8 cellular contexts compared by ENCODE assay signal in the genomic region with DNA sequence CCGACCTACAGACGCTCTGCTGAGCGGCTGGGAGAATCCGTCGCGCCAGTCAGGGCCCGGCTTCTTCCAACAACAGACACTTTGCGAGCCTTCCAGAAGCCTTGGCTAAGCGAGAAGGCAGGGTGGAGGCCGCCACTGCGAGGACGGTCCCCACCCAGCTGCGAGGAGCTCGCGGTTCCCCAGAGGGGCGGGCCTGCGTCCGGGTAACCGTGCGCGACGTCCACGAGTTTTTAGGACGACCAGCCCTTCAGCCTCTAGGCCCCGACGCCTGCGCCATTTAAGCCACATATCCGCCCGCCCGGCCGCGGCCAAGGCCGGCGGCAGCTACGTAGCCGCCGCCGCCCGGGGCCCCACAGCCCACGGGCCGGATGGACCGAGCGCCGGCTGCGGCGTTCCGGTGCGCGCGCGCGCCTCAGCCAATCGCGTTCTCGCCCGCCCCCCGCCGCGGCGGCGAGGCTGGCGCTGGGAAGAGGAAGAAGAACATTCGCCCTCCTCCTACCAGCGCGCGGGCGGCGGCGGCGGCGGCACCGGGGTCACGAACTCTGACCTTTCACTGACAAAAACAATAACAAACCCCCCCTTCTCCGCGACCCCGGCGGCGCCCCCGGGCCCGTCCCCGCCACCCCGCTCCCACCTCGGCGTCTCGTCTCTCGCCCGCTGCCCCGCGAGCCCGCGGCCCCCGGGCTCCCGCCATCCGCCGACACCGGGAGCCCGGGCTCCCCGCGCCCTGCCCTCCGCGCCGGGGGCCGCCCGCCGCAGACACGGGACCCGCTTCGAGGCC. TPM values are rescaled to one million over a fixed set of nuclear protein-coding genes. Genes with fewer than 3 reads are reported as not detected.
DNase-seq lines count a peak whose midpoint lies in the region; ATAC-seq lines count a peak whose summit lies in the region.

A gene (plus strand): TSS at position 479 of the 781 bp plus-strand sequence. CDS start 56,332 bp downstream, outside the sequence.

- DNase-seq in COLO829 (ENCODE audit: low spot score) (peak; percentile 51), HUDEP-2 (lab: John Stamatoyannopoulos, UW; ENCODE audit: unreplicated experiment in 76 of 76) (peak in 73 of 76 experiments; percentile 10 to 85 (median 72)), OCI-M1 (lab: John Stamatoyannopoulos, UW) (peak; percentile 89), activated T-cell treated with anti-CD3 and anti-CD28 coated beads for 24 hours (ENCODE audit: low read depth) (peak; percentile 82), epithelial cell of prostate (ENCODE audit: low read depth, low spot score) (no peak), mucosa of gallbladder (ENCODE audit: low spot score) (peak; percentile 89)
- peak; percentile 77 for DNase-seq in stimulated activated CD8-positive, alpha-beta memory T cell treated with anti-CD3 and anti-CD28 coated beads, Interleukin-4, amount 100 ng/mL, for 24 hours (ENCODE audit: low read depth)

- ATAC-seq in GM21367 (IDR thresholded peaks at IDR 0.05; ENCODE audit: unreplicated experiment) = peak; percentile 50

- H3K27ac ChIP-seq in epithelial cell of prostate = peak within 1 kb of the TSS; percentile 96

RNA-seq across cellular contexts. Expression of the gene that starts here (rescaled TPM):
- total RNA-seq in mucosa of gallbladder = 52.6 TPM
